ENCODE assay signal across 1 cellular context in the genomic region with DNA sequence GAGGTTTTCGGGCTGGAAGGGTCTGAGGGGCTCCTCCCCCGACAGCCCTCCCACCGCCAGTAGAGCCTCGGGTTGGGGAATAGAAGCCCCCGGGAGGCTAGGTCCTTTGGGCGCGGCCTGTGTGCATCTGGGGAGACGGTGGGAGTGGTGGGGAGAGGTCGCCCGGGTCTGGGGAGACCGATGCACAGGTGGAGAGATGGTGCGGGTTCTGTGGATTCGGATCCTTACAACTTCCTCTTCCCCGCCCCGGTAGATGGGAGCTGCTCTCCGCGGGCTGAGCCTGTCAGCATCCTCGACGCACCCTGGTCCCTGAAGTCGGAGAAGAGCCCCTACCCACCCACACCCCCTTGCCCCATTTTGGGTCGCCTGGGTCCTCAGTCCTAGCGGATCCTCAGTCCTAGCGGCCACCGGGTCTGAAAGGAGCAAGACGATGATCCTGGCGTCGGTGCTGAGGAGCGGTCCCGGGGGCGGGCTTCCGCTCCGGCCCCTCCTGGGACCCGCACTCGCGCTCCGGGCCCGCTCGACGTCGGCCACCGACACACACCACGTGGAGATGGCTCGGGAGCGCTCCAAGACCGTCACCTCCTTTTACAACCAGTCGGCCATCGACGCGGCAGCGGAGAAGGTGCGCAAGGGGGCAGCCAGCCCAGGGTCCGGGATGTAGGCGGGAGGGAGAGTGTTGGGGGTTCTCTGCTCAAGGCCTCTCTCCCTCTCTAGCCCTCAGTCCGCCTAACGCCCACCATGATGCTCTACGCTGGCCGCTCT.
TF ChIP-seq lines count a peak whose summit lies in the region.

No MANE protein-coding gene starts in this region.

TF ChIP-seq in IMR-90, 13 proteins besides CTCF, POLR2A, EP300 and RAD21:
- TF ChIP-seq MAZ (IDR thresholded peaks at IDR 0.05; ENCODE audit: borderline replicate concordance, low read depth, low read length) (0 out of 2 replicates have a peak, but pooled peaks have one; percentile 0), RFX5 (IDR thresholded peaks at IDR 0.05; ENCODE audit: low read depth, low read length) (no peak)
TF ChIP-seq in IMR-90: peak in this region for 1.
